25 cellular contexts compared by ENCODE assay signal in the genomic region with DNA sequence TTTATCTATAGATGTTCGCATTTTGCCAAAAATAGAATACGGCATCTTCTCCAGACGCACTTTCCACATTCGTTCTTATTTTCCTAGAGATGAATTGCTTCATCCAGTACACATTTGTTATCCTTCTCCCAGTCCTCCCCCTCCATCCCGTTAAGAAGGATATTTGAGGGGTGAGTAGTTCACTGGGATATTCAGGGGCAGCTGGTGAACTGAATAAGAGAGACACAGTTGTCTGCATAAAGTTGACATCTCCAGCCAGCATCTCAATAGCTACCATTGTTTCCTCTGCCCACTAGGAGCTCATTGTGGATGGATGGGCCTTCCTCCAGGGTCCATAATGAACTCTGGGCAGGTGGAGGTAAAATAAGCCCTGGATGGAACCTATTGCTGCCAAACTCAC.
DNase-seq lines count a peak whose midpoint lies in the region; ATAC-seq and TF ChIP-seq lines count a peak whose summit lies in the region.
"Had no signal": no experiment of that assay in that cellular context is flagged by ENCODE, and none has a peak within 500 bp of the region (broad histone marks: within the 10 kb centered on the region; RNA-seq: fewer than 3 reads in every experiment).

No MANE protein-coding gene starts in this region.

- H3K36me3 Mint-ChIP-seq in progenitor cell of endocrine pancreas (ENCODE audit: insufficient read depth) = no peaks in the 10 kb centered on the region

- H3K9me3 Mint-ChIP-seq in progenitor cell of endocrine pancreas (ENCODE audit: low read depth) = peaks cover 2% of the 10 kb centered on the region
- H3K9me3 Mint-ChIP-seq: central memory CD8-positive, alpha-beta T cell; dendritic cell treated with granulocyte-macrophage colony-stimulating factor and Interleukin-4, amounts not matched to agents 40 ng/mL and 50 ng/mL, for 4 days had no signal

- H3K27me3 Mint-ChIP-seq in progenitor cell of endocrine pancreas = no peaks in the 10 kb centered on the region
- H3K27me3 Mint-ChIP-seq: central memory CD8-positive, alpha-beta T cell had no signal

- DNase-seq in NCI-H1092 treated with DMSO at 0.1 percent for 48 hours (lab: John Stamatoyannopoulos, UW) = peak; percentile 5
- DNase-seq in NCI-H1092 (lab: John Stamatoyannopoulos, UW) = no peak
- peak; percentile 19 for DNase-seq in amniotic epithelial cell (ENCODE audit: low read depth)
- peak; percentile 6 for DNase-seq in foreskin melanocyte
- no peak for DNase-seq in sciatic nerve (ENCODE audit: low spot score)
- DNase-seq in mucosa of gallbladder (ENCODE audit: low spot score) = no peak
- no peak for DNase-seq in progenitor cell of endocrine pancreas (ENCODE audit: low spot score, unreplicated experiment)
- DNase-seq: activated T-cell treated with anti-CD3 and anti-CD28 coated beads, Interleukin-2, amount 50 U/mL, for 4 hours; Caco-2; DMS53; mammary epithelial cell; NCI-H1694 treated with DMSO at 0.1 percent for 48 hours; NCI-H510A treated with DMSO at 0.1 percent for 48 hours; NK-92 treated with Interleukin-12 subunit alpha and Interleukin-12 subunit beta, amount 100 ng/mL, for 24 hours; PC-9; Right ventricle myocardium superior; small intestine; stimulated activated naive CD4-positive, alpha-beta T cell; T-helper 2 cell had no signal

- H3K27ac Mint-ChIP-seq in progenitor cell of endocrine pancreas = no peak overlapping the region
- H3K27ac Mint-ChIP-seq: dendritic cell treated with granulocyte-macrophage colony-stimulating factor and Interleukin-4, amounts not matched to agents 40 ng/mL and 50 ng/mL, for 4 days had no signal

- peak; percentile 74 for ATAC-seq in sciatic nerve
- ATAC-seq in GM18502 (IDR thresholded peaks at IDR 0.05; ENCODE audit: poor library complexity, unreplicated experiment) = no peak
- ATAC-seq: activated T-cell treated with anti-CD3 and anti-CD28 coated beads, Interleukin-2, amount 50 U/mL, for 4 hours; esophagus mucosa; gastroesophageal sphincter; HCT116 had no signal

- H3K4me1 Mint-ChIP-seq in progenitor cell of endocrine pancreas (ENCODE audit: low read depth) = peaks cover 7% of the 10 kb centered on the region
- H3K4me1 Mint-ChIP-seq: central memory CD8-positive, alpha-beta T cell had no signal

- intact Hi-C loops in sciatic nerve (cut with DNase I) = no loop called here

- TF ChIP-seq CTCF in progenitor cell of endocrine pancreas (IDR thresholded peaks at IDR 0.05; ENCODE audit: unreplicated experiment) = no peak

- H3K4me3 Mint-ChIP-seq in progenitor cell of endocrine pancreas (ENCODE audit: low read depth) = no peak overlapping the region
- H3K4me3 Mint-ChIP-seq: activated T-cell treated with anti-CD3 and anti-CD28 coated beads, Interleukin-2, amount 50 U/mL, for 4 hours; central memory CD8-positive, alpha-beta T cell; dendritic cell treated with granulocyte-macrophage colony-stimulating factor and Interleukin-4, amounts not matched to agents 40 ng/mL and 50 ng/mL, for 4 days had no signal

Comparison
In these comparisons a context has a peak if more than half of its experiments do, and no peak if none do; other contexts are left out.
1. DNase-seq: peak in NCI-H1092 treated with DMSO at 0.1 percent for 48 hours (single experiment), amniotic epithelial cell (single experiment) and foreskin melanocyte (single experiment); none in NCI-H1092 (single experiment), sciatic nerve (single experiment), mucosa of gallbladder (single experiment) and progenitor cell of endocrine pancreas (single experiment).